35 cellular contexts compared by ENCODE assay signal in the genomic region with DNA sequence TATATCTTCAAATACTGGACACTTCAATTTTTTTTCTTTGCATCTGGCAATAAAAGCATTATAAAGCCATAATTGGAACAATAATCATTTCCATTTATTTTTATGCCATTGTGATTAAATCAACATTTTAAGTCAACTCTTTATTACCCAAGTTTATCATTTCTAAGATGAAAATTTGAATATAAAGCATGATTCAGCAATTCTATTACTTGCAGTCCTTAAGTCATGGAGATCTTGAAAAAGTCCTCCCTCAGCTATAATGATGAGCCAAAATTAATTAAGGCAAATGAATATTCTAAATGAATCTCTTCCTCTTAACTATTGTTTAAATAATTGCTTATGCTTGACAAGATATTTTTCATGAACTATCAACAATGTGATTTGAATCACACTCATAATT.
"Had no signal": no experiment of that assay in that cellular context is flagged by ENCODE, and none has a peak within 500 bp of the region (broad histone marks: within the 10 kb centered on the region; RNA-seq: fewer than 3 reads in every experiment).

No MANE protein-coding gene starts in this region.

- FAIRE-seq: bronchial epithelial cell, TTC549 had no signal

- H3K36me3 ChIP-seq: ascending aorta, cardiac muscle cell had no signal

- ATAC-seq: activated CD8-positive, alpha-beta T cell treated with anti-CD3 and anti-CD28 coated beads for 36 hours; activated naive CD8-positive, alpha-beta T cell treated with anti-CD3 and anti-CD28 coated beads, Interleukin-2, amount 50 U/mL, for 24 hours; activated T-cell treated with anti-CD3 and anti-CD28 coated beads, Interleukin-2, amount 50 U/mL, for 4 hours had no signal

- H3K4me1 ChIP-seq: ascending aorta had no signal

- H3K36me3 Mint-ChIP-seq: activated CD4-positive, alpha-beta memory T cell treated with anti-CD3 and anti-CD28 coated beads for 36 hours; activated naive CD4-positive, alpha-beta T cell treated with anti-CD3 and anti-CD28 coated beads, Interleukin-2, amount 10 ng/mL, durations not matched to agents 7 days and 5 days; activated naive CD4-positive, alpha-beta T cell treated with anti-CD3 and anti-CD28 coated beads, Interleukin-2, amount 50 U/mL, for 24 hours; activated naive CD8-positive, alpha-beta T cell; activated naive CD8-positive, alpha-beta T cell treated with anti-CD3 and anti-CD28 coated beads, Interleukin-2, amount 10 ng/mL, durations not matched to agents 7 days and 5 days had no signal

- DNase-seq: activated B cell treated with CpG ODN at 0.5 μM for 24 hours; activated CD4-positive, alpha-beta memory T cell treated with anti-CD3 and anti-CD28 coated beads for 36 hours; activated CD4-positive, alpha-beta T cell treated with anti-CD3 and anti-CD28 coated beads for 4 hours; activated CD4-positive, alpha-beta T cell treated with anti-CD3 and anti-CD28 coated beads, Interleukin-2, amount 10 ng/mL, durations not matched to agents 24 days and 14 days; activated CD4-positive, alpha-beta T cell treated with anti-CD3 and anti-CD28 coated beads, Interleukin-2, amount 50 U/mL, for 1 hour; activated CD4-positive, alpha-beta T cell treated with anti-CD3 and anti-CD28 coated beads, Interleukin-2, amount 50 U/mL, for 4 hours; activated CD4-positive, CD25-positive, alpha-beta regulatory T cell treated with anti-CD3 and anti-CD28 coated beads, Interleukin-2, amount 50 U/mL, for 72 hours; activated CD8-positive, alpha-beta memory T cell treated with anti-CD3 and anti-CD28 coated beads, Interleukin-2, amount 50 U/mL, for 4 hours; activated CD8-positive, alpha-beta T cell treated with anti-CD3 and anti-CD28 coated beads for 36 hours; activated effector memory CD4-positive, alpha-beta T cell treated with Interleukin-2 at 50 U/mL for 16 hours; activated gamma-delta T cell; activated naive CD4-positive, alpha-beta T cell treated with anti-CD3 and anti-CD28 coated beads, Interleukin-2, amount 10 ng/mL, durations not matched to agents 7 days and 5 days; activated naive CD4-positive, alpha-beta T cell treated with Interleukin-2 at 50 U/mL for 16 hours; activated naive CD8-positive, alpha-beta T cell treated with anti-CD3 and anti-CD28 coated beads, Interleukin-2, amount 10 ng/mL, durations not matched to agents 7 days and 5 days; activated naive CD8-positive, alpha-beta T cell treated with anti-CD3 and anti-CD28 coated beads, Interleukin-2, amount 50 U/mL, for 24 hours; activated T-cell treated with anti-CD3 and anti-CD28 coated beads for 4 hours; activated T-cell treated with anti-CD3 and anti-CD28 coated beads, Interleukin-2, amount 50 U/mL, for 1 hour; activated T-cell treated with anti-CD3 and anti-CD28 coated beads, Interleukin-2, amount 50 U/mL, for 4 hours; amygdala; anterior cingulate cortex; caudate nucleus; cerebellar nuclear complex; T-helper 2 cell; T-helper 9 cell had no signal

- H3K9me3 Mint-ChIP-seq: activated B cell treated with CpG ODN at 0.5 μM for 24 hours; activated CD4-positive, alpha-beta memory T cell treated with anti-CD3 and anti-CD28 coated beads for 36 hours; activated CD4-positive, alpha-beta T cell treated with anti-CD3 and anti-CD28 coated beads, Interleukin-2, amount 10 ng/mL, durations not matched to agents 24 days and 14 days; activated CD8-positive, alpha-beta T cell treated with anti-CD3 and anti-CD28 coated beads for 36 hours; activated naive CD8-positive, alpha-beta T cell treated with anti-CD3 and anti-CD28 coated beads, Interleukin-2, amount 10 ng/mL, durations not matched to agents 7 days and 5 days; activated T-helper 2 cell treated with anti-CD3 and anti-CD28 coated beads, Interferon-gamma antibody, Interleukin-2, Interleukin-4, amounts not matched to agents 10 μg/mL and 5 μg/mL and 100 μg/mL, durations not matched to agents 14 hours and 24 hours and 36 hours; brain had no signal

- H3K4me3 Mint-ChIP-seq: activated B cell treated with CpG ODN at 0.5 μM for 24 hours; activated CD4-positive, alpha-beta memory T cell treated with anti-CD3 and anti-CD28 coated beads for 36 hours; activated CD4-positive, alpha-beta T cell treated with anti-CD3 and anti-CD28 coated beads, Interleukin-2, amount 10 ng/mL, durations not matched to agents 24 days and 14 days; activated CD8-positive, alpha-beta T cell treated with anti-CD3 and anti-CD28 coated beads for 36 hours; activated naive CD4-positive, alpha-beta T cell treated with anti-CD3 and anti-CD28 coated beads, Interleukin-2, amount 10 ng/mL, durations not matched to agents 7 days and 5 days; activated naive CD4-positive, alpha-beta T cell treated with anti-CD3 and anti-CD28 coated beads, Interleukin-2, amount 50 U/mL, for 24 hours; activated naive CD8-positive, alpha-beta T cell; activated naive CD8-positive, alpha-beta T cell treated with anti-CD3 and anti-CD28 coated beads, Interleukin-2, amount 10 ng/mL, durations not matched to agents 7 days and 5 days; activated naive CD8-positive, alpha-beta T cell treated with anti-CD3 and anti-CD28 coated beads, Interleukin-2, amount 50 U/mL, for 24 hours; activated T-cell treated with anti-CD3 and anti-CD28 coated beads, Interleukin-2, amount 50 U/mL, for 4 hours; brain; central memory CD8-positive, alpha-beta T cell; T-helper 2 cell treated with Interferon-gamma antibody and Interleukin-4, amounts not matched to agents 5 μg/mL and 100 μg/mL, for 36 hours had no signal

- H3K4me3 ChIP-seq: ascending aorta, cardiac muscle cell had no signal

- H3K27ac ChIP-seq: ascending aorta, cardiac muscle cell, VCaP had no signal

- H3K27me3 ChIP-seq: ascending aorta, cardiac muscle cell had no signal

- H3K9me3 ChIP-seq: ascending aorta had no signal

- H3K27me3 Mint-ChIP-seq: activated B cell treated with CpG ODN at 0.5 μM for 24 hours; activated CD4-positive, alpha-beta memory T cell treated with anti-CD3 and anti-CD28 coated beads for 36 hours; activated CD4-positive, alpha-beta T cell treated with anti-CD3 and anti-CD28 coated beads, Interleukin-2, amount 10 ng/mL, durations not matched to agents 24 days and 14 days; activated CD8-positive, alpha-beta T cell treated with anti-CD3 and anti-CD28 coated beads for 36 hours; activated naive CD4-positive, alpha-beta T cell treated with anti-CD3 and anti-CD28 coated beads, Interleukin-2, amount 10 ng/mL, durations not matched to agents 7 days and 5 days; activated naive CD4-positive, alpha-beta T cell treated with anti-CD3 and anti-CD28 coated beads, Interleukin-2, amount 50 U/mL, for 24 hours; activated naive CD8-positive, alpha-beta T cell; activated naive CD8-positive, alpha-beta T cell treated with anti-CD3 and anti-CD28 coated beads, Interleukin-2, amount 10 ng/mL, durations not matched to agents 7 days and 5 days; activated naive CD8-positive, alpha-beta T cell treated with anti-CD3 and anti-CD28 coated beads, Interleukin-2, amount 50 U/mL, for 24 hours; brain; central memory CD8-positive, alpha-beta T cell had no signal

- H3K4me1 Mint-ChIP-seq: activated B cell treated with CpG ODN at 0.5 μM for 24 hours; activated CD4-positive, alpha-beta T cell treated with anti-CD3 and anti-CD28 coated beads, Interleukin-2, amount 10 ng/mL, durations not matched to agents 24 days and 14 days; activated naive CD4-positive, alpha-beta T cell treated with anti-CD3 and anti-CD28 coated beads, Interleukin-2, amount 10 ng/mL, durations not matched to agents 7 days and 5 days; activated naive CD4-positive, alpha-beta T cell treated with anti-CD3 and anti-CD28 coated beads, Interleukin-2, amount 50 U/mL, for 24 hours; activated naive CD8-positive, alpha-beta T cell treated with anti-CD3 and anti-CD28 coated beads, Interleukin-2, amount 10 ng/mL, durations not matched to agents 7 days and 5 days; activated naive CD8-positive, alpha-beta T cell treated with anti-CD3 and anti-CD28 coated beads, Interleukin-2, amount 50 U/mL, for 24 hours; central memory CD8-positive, alpha-beta T cell had no signal

- H3K27ac Mint-ChIP-seq: activated B cell treated with CpG ODN at 0.5 μM for 24 hours; activated CD4-positive, alpha-beta memory T cell treated with anti-CD3 and anti-CD28 coated beads for 36 hours; activated CD4-positive, alpha-beta T cell treated with anti-CD3 and anti-CD28 coated beads, Interleukin-2, amount 10 ng/mL, durations not matched to agents 24 days and 14 days; activated CD8-positive, alpha-beta T cell treated with anti-CD3 and anti-CD28 coated beads for 36 hours; activated naive CD4-positive, alpha-beta T cell treated with anti-CD3 and anti-CD28 coated beads, Interleukin-2, amount 10 ng/mL, durations not matched to agents 7 days and 5 days; activated naive CD4-positive, alpha-beta T cell treated with anti-CD3 and anti-CD28 coated beads, Interleukin-2, amount 50 U/mL, for 24 hours; activated naive CD8-positive, alpha-beta T cell; activated naive CD8-positive, alpha-beta T cell treated with anti-CD3 and anti-CD28 coated beads, Interleukin-2, amount 10 ng/mL, durations not matched to agents 7 days and 5 days; activated naive CD8-positive, alpha-beta T cell treated with anti-CD3 and anti-CD28 coated beads, Interleukin-2, amount 50 U/mL, for 24 hours; activated T-helper 2 cell treated with anti-CD3 and anti-CD28 coated beads, Interferon-gamma antibody, Interleukin-2, Interleukin-4, amounts not matched to agents 10 μg/mL and 5 μg/mL and 100 μg/mL, durations not matched to agents 14 hours and 24 hours and 36 hours; brain; T-helper 2 cell treated with Interferon-gamma antibody and Interleukin-4, amounts not matched to agents 5 μg/mL and 100 μg/mL, for 36 hours had no signal
